In genomic region chr6:26578741-26579140, GRCh38 we compare ENCODE assay signal across 19 cellular contexts. TPM values are rescaled to one million over a fixed set of nuclear protein-coding genes. Genes with fewer than 3 reads are reported as not detected.
DNase-seq lines count a peak whose midpoint lies in the region; ATAC-seq and TF ChIP-seq lines count a peak whose summit lies in the region.
"Had no signal": no experiment of that assay in that cellular context is flagged by ENCODE, and none has a peak within 500 bp of the region (broad histone marks: within the 10 kb centered on the region; RNA-seq: fewer than 3 reads in every experiment).

No MANE protein-coding gene starts in this region.

- H3K9ac ChIP-seq in endodermal cell (ENCODE audit: extremely low read depth, low read length, poor library complexity, severe bottlenecking) (no peak overlapping the region), neural progenitor cell (no peak overlapping the region), mesendoderm (ENCODE audit: low read length) (no peak overlapping the region)
- H3K9ac ChIP-seq: BLaER1 had no signal

- H3K4ac ChIP-seq in mesendoderm (ENCODE audit: low read depth, low read length), result no peak overlapping the region

- H3K9me3 ChIP-seq in T-helper 17 cell (ENCODE audit: control insufficient read depth, low read length, poor library complexity, severe bottlenecking) (peaks cover 3% of the 10 kb centered on the region), endodermal cell (ENCODE audit: control insufficient read depth, low read length) (peaks cover 12% of the 10 kb centered on the region), neural progenitor cell (ENCODE audit: low read depth) (peaks cover 9% of the 10 kb centered on the region)
- H3K9me3 ChIP-seq: A549 had no signal

- peaks cover 37% of the 10 kb centered on the region for H3K4me1 Mint-ChIP-seq in activated T-cell treated with anti-CD3 and anti-CD28 coated beads, Interleukin-2, amount 50 U/mL, for 72 hours (ENCODE audit: low read depth)
- H3K4me1 Mint-ChIP-seq in activated T-cell treated with anti-CD3 and anti-CD28 coated beads, Interleukin-2, amount 50 U/mL, for 4 hours (ENCODE audit: low read depth), result peaks cover 16% of the 10 kb centered on the region
- H3K4me1 Mint-ChIP-seq in T-helper 17 cell, result peaks cover 16% of the 10 kb centered on the region
- H3K4me1 Mint-ChIP-seq in endodermal cell, result peaks cover 2% of the 10 kb centered on the region
- H3K4me1 Mint-ChIP-seq in neural progenitor cell, result peaks cover 15% of the 10 kb centered on the region

- peaks cover 25% of the 10 kb centered on the region for H3K27me3 Mint-ChIP-seq in activated T-cell treated with anti-CD3 and anti-CD28 coated beads, Interleukin-2, amount 50 U/mL, for 72 hours (ENCODE audit: low read depth)
- peaks cover 4% of the 10 kb centered on the region for H3K27me3 Mint-ChIP-seq in activated T-cell treated with anti-CD3 and anti-CD28 coated beads, Interleukin-2, amount 50 U/mL, for 4 hours (ENCODE audit: low read depth)
- H3K27me3 Mint-ChIP-seq in T-helper 17 cell (peaks cover 10% of the 10 kb centered on the region), endodermal cell (ENCODE audit: insufficient read depth) (peaks cover 47% of the 10 kb centered on the region), neural progenitor cell (ENCODE audit: insufficient read depth, low read depth) (peaks cover 37% of the 10 kb centered on the region)

- H4K8ac ChIP-seq in mesendoderm (ENCODE audit: low read depth, low read length), result no peak overlapping the region

- no peaks in the 10 kb centered on the region for H4K20me1 ChIP-seq in neural progenitor cell (ENCODE audit: low read depth)
- H4K20me1 ChIP-seq: BLaER1 had no signal

- H3K4me3 Mint-ChIP-seq in activated T-cell treated with anti-CD3 and anti-CD28 coated beads, Interleukin-2, amount 50 U/mL, for 72 hours, result peak overlapping the region; percentile 35 to 36
- no peak overlapping the region for H3K4me3 Mint-ChIP-seq in activated T-cell treated with anti-CD3 and anti-CD28 coated beads, Interleukin-2, amount 50 U/mL, for 4 hours
- H3K4me3 Mint-ChIP-seq in T-helper 17 cell (peak overlapping the region; percentile 5), endodermal cell (no peak overlapping the region), neural progenitor cell (peak overlapping the region; percentile 62)

- no peak overlapping the region for H2BK5ac ChIP-seq in mesendoderm (ENCODE audit: low read length)

- H2BK120ac ChIP-seq in mesendoderm (ENCODE audit: low read depth, low read length), result no peak overlapping the region

- no peak overlapping the region for H2AFZ ChIP-seq in neural progenitor cell (replicated peaks)

- H3K36me3 Mint-ChIP-seq in activated T-cell treated with anti-CD3 and anti-CD28 coated beads, Interleukin-2, amount 50 U/mL, for 72 hours (ENCODE audit: insufficient read depth in 2 of 2), result peaks cover 7 to 9% of the 10 kb centered on the region in 2 donors
- H3K36me3 Mint-ChIP-seq in activated T-cell treated with anti-CD3 and anti-CD28 coated beads, Interleukin-2, amount 50 U/mL, for 4 hours (ENCODE audit: insufficient read depth), result no peaks in the 10 kb centered on the region
- H3K36me3 Mint-ChIP-seq in T-helper 17 cell (ENCODE audit: low read depth) (no peaks in the 10 kb centered on the region), endodermal cell (ENCODE audit: low read depth) (no peaks in the 10 kb centered on the region), neural progenitor cell (peaks cover 3% of the 10 kb centered on the region)

- H3K27ac ChIP-seq in endodermal cell (ENCODE audit: low read depth, low read length), result no peak overlapping the region
- no peak overlapping the region for H3K27ac ChIP-seq in neural progenitor cell
- H3K27ac ChIP-seq in mesendoderm (ENCODE audit: low read depth, low read length), result no peak overlapping the region
- H3K27ac ChIP-seq: A549, BLaER1 had no signal

- H3K27me3 ChIP-seq in endodermal cell (ENCODE audit: control insufficient read depth, insufficient read depth, low read length, poor library complexity, severe bottlenecking), result peaks cover 27% of the 10 kb centered on the region
- peaks cover 25% of the 10 kb centered on the region for H3K27me3 ChIP-seq in neural progenitor cell
- no peaks in the 10 kb centered on the region for H3K27me3 ChIP-seq in mesendoderm (ENCODE audit: insufficient read depth, low read length, poor library complexity)
- H3K27me3 ChIP-seq: BLaER1 had no signal

- DNase-seq in activated T-cell treated with anti-CD3 and anti-CD28 coated beads, Interleukin-2, amount 50 U/mL, for 72 hours, result no peak
- DNase-seq in activated T-cell treated with anti-CD3 and anti-CD28 coated beads, Interleukin-2, amount 50 U/mL, for 4 hours, result no peak
- DNase-seq in T-helper 17 cell (no peak), endodermal cell (no peak), neural progenitor cell (ENCODE audit: low spot score) (no peak), mesendoderm (no peak), C1 segment of cervical spinal cord (lab: John Stamatoyannopoulos, UW) (no peak), COLO668 (lab: John Stamatoyannopoulos, UW; ENCODE audit: unreplicated experiment) (no peak)
- DNase-seq: DMS79; H9; NCI-H1417; NCI-H187; NCI-H2107; NCI-H510A; NCI-H748 treated with DMSO at 0.1 percent for 48 hours; NK-92 treated with Interleukin-12 subunit alpha and Interleukin-12 subunit beta, amount 100 ng/mL, for 24 hours; Right ventricle myocardium superior had no signal

- no peak overlapping the region for H3K56ac ChIP-seq in mesendoderm (ENCODE audit: low read length)

- no peak overlapping the region for H2AK5ac ChIP-seq in mesendoderm (ENCODE audit: low read length)

- WGBS in endodermal cell (ENCODE audit: insufficient coverage in 1 of 2, insufficient read length in 1 of 2), 2 experiments, result 100% methylated on average over 1 of the region's 1 CpG; no CpG with 5 or more reads in 1 of the 2 experiments
- WGBS in mesendoderm (ENCODE audit: extremely low coverage, insufficient coverage, low lambda C conversion rate), result no CpG with 5 or more reads among the region's 1 CpG

- H3K27ac Mint-ChIP-seq in activated T-cell treated with anti-CD3 and anti-CD28 coated beads, Interleukin-2, amount 50 U/mL, for 72 hours, result no peak overlapping the region
- H3K27ac Mint-ChIP-seq in T-helper 17 cell (no peak overlapping the region), endodermal cell (no peak overlapping the region), neural progenitor cell (no peak overlapping the region)
- H3K27ac Mint-ChIP-seq: H9 had no signal

- H3K79me2 ChIP-seq in neural progenitor cell (ENCODE audit: low read depth), result no peaks in the 10 kb centered on the region
- H3K79me2 ChIP-seq in mesendoderm (ENCODE audit: control insufficient read depth, insufficient read depth, low read length), result no peaks in the 10 kb centered on the region

- H3K4me3 ChIP-seq in endodermal cell (ENCODE audit: low read length), result peak overlapping the region; percentile 32
- H3K4me3 ChIP-seq in neural progenitor cell, result no peak overlapping the region
- H3K4me3 ChIP-seq in mesendoderm (ENCODE audit: low read length), result no peak overlapping the region
- H3K4me3 ChIP-seq: A549, BLaER1 had no signal

- no peak overlapping the region for H3K4me2 ChIP-seq in neural progenitor cell
- H3K4me2 ChIP-seq in mesendoderm (ENCODE audit: low read length), result no peak overlapping the region
- H3K4me2 ChIP-seq: A549, BLaER1 had no signal

- H3F3A ChIP-seq in neural progenitor cell (ENCODE audit: low read depth), result peaks cover 11% of the 10 kb centered on the region

- H3K79me1 ChIP-seq in mesendoderm (ENCODE audit: low read length), result no peaks in the 10 kb centered on the region

- no peak for TF ChIP-seq CTCF in endodermal cell (conservative IDR thresholded peaks at IDR 0.05)
- no peak for TF ChIP-seq CTCF in neural progenitor cell (IDR thresholded peaks at IDR 0.05)

- H3K18ac ChIP-seq in mesendoderm (ENCODE audit: low read length), result no peak overlapping the region

- ATAC-seq in activated T-cell treated with anti-CD3 and anti-CD28 coated beads, Interleukin-2, amount 50 U/mL, for 72 hours (replicated peaks in 1 of 2), result no peak
- ATAC-seq in activated T-cell treated with anti-CD3 and anti-CD28 coated beads, Interleukin-2, amount 50 U/mL, for 4 hours, result no peak
- no peak for ATAC-seq in T-helper 17 cell
- ATAC-seq: A549 had no signal

- no peak overlapping the region for H3K23ac ChIP-seq in mesendoderm (ENCODE audit: low read length)

- H3K36me3 ChIP-seq in endodermal cell (ENCODE audit: control insufficient read depth, insufficient read depth, low read length) (no peaks in the 10 kb centered on the region), neural progenitor cell (no peaks in the 10 kb centered on the region), mesendoderm (ENCODE audit: control insufficient read depth, insufficient read depth, low read length) (no peaks in the 10 kb centered on the region)
- H3K36me3 ChIP-seq: BLaER1 had no signal

- H3K9me3 Mint-ChIP-seq in activated T-cell treated with anti-CD3 and anti-CD28 coated beads, Interleukin-2, amount 50 U/mL, for 72 hours, result peaks cover 3 to 7% of the 10 kb centered on the region in 2 donors
- H3K9me3 Mint-ChIP-seq in activated T-cell treated with anti-CD3 and anti-CD28 coated beads, Interleukin-2, amount 50 U/mL, for 4 hours, result peaks cover 10% of the 10 kb centered on the region
- H3K9me3 Mint-ChIP-seq in endodermal cell, result peaks cover 15% of the 10 kb centered on the region
- peaks cover 20% of the 10 kb centered on the region for H3K9me3 Mint-ChIP-seq in neural progenitor cell

- H2BK15ac ChIP-seq in mesendoderm (replicated peaks; ENCODE audit: low read depth), result no peak overlapping the region

- no peaks in the 10 kb centered on the region for H3K4me1 ChIP-seq in endodermal cell (ENCODE audit: control insufficient read depth, insufficient read depth, low read length)
- H3K4me1 ChIP-seq in neural progenitor cell, result peaks cover 4% of the 10 kb centered on the region
- no peaks in the 10 kb centered on the region for H3K4me1 ChIP-seq in mesendoderm (ENCODE audit: control insufficient read depth, low read depth, low read length)
- H3K4me1 ChIP-seq: A549 had no signal

- no peak overlapping the region for H4K5ac ChIP-seq in mesendoderm (ENCODE audit: low read length)

RNA-seq across cellular contexts. Expression of gene ABT1, which starts 18.0 kb away (rescaled TPM):
- 10 to 100 TPM; 20.9 to 21.8 TPM for total RNA-seq in activated T-cell treated with anti-CD3 and anti-CD28 coated beads, Interleukin-2, amount 50 U/mL, for 72 hours
- 10 to 100 TPM; 49.2 to 51.1 (median 49.5) TPM for total RNA-seq in activated T-cell treated with anti-CD3 and anti-CD28 coated beads, Interleukin-2, amount 50 U/mL, for 4 hours
- total RNA-seq in T-helper 17 cell (10 to 100 TPM; 25.0 to 28.4 TPM), endodermal cell (10 to 100 TPM; 19.7 to 22.6 TPM), neural progenitor cell (ENCODE audit: low replicate concordance) (13.1 and 17.3 TPM in 2 replicates)
- 19.8 TPM for polyA plus RNA-seq in endodermal cell (2013, experiment 1 of 2)
- 18.5 TPM for polyA plus RNA-seq in endodermal cell (2013, experiment 2 of 2)
- polyA plus RNA-seq in mesendoderm (2013, experiment 1 of 2), result 24.5 TPM
- polyA plus RNA-seq in mesendoderm (2013, experiment 2 of 2), result 24.8 TPM

RNA-seq across cellular contexts. Expression of gene HMGN4, which starts 40.6 kb away (rescaled TPM):
- 10 to 100 TPM; 84.7 to 90.9 TPM for total RNA-seq in activated T-cell treated with anti-CD3 and anti-CD28 coated beads, Interleukin-2, amount 50 U/mL, for 72 hours
- total RNA-seq in activated T-cell treated with anti-CD3 and anti-CD28 coated beads, Interleukin-2, amount 50 U/mL, for 4 hours, result 10 to 100 TPM; 63.4 to 73.4 (median 72.0) TPM
- total RNA-seq in T-helper 17 cell, result 10 to 100 TPM; 54.7 to 60.1 TPM
- 10 to 100 TPM; 48.8 to 79.8 TPM for total RNA-seq in endodermal cell
- polyA plus RNA-seq in endodermal cell (2013, experiment 1 of 2), result 67.9 TPM
- 65.5 TPM for polyA plus RNA-seq in endodermal cell (2013, experiment 2 of 2)
- total RNA-seq in neural progenitor cell (ENCODE audit: low replicate concordance), result 81.8 and 86.8 TPM in 2 replicates
- 28.8 TPM for polyA plus RNA-seq in mesendoderm (2013, experiment 1 of 2)
- polyA plus RNA-seq in mesendoderm (2013, experiment 2 of 2), result 30.9 TPM

Comparison
In these comparisons a context has a peak if more than half of its experiments do, and no peak if none do; other contexts are left out.
1. H3K4me3 Mint-ChIP-seq: peak in activated T-cell treated with anti-CD3 and anti-CD28 coated beads, Interleukin-2, amount 50 U/mL, for 72 hours (2 of 2), T-helper 17 cell (single experiment) and neural progenitor cell (single experiment); none in activated T-cell treated with anti-CD3 and anti-CD28 coated beads, Interleukin-2, amount 50 U/mL, for 4 hours (single experiment) and endodermal cell (single experiment).